Comparison of ENCODE assay signal across 33 cellular contexts in the genomic region with DNA sequence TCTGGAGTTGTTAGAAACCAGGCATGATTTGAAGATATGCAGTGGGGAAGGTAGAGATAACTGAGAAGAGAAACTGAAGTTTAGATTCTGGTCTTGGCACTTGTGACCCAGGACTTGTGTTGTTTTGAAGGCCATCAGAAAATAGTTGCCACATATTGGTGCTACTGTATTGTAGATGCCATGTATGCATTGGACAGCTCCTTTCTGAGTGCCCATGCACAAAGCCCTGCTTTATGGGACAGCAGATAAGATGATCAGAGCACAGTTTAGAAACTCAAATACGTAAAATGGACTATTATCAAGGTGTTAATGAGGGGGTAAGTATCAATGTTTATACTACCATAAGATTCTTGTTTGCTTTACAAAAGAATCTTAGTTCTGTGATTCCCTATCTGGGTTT.
"Had no signal": no experiment of that assay in that cellular context is flagged by ENCODE, and none has a peak within 500 bp of the region (broad histone marks: within the 10 kb centered on the region; RNA-seq: fewer than 3 reads in every experiment).

No MANE protein-coding gene starts in this region.

- DNase-seq: activated B cell treated with CpG ODN at 0.5 μM for 24 hours; activated CD4-positive, alpha-beta memory T cell treated with anti-CD3 and anti-CD28 coated beads for 36 hours; activated CD4-positive, alpha-beta T cell treated with anti-CD3 and anti-CD28 coated beads for 4 hours; activated CD4-positive, alpha-beta T cell treated with anti-CD3 and anti-CD28 coated beads, Interleukin-2, amount 50 U/mL, for 1 hour; activated CD4-positive, CD25-positive, alpha-beta regulatory T cell treated with anti-CD3 and anti-CD28 coated beads, Interleukin-2, amount 50 U/mL, for 72 hours; activated CD8-positive, alpha-beta memory T cell treated with anti-CD3 and anti-CD28 coated beads, Interleukin-2, amount 50 U/mL, for 4 hours; activated gamma-delta T cell treated with Interleukin-2 at 50 U/mL for 16 hours; activated naive CD4-positive, alpha-beta T cell treated with anti-CD3 and anti-CD28 coated beads for 36 hours; activated T-cell treated with anti-CD3 and anti-CD28 coated beads for 4 hours; activated T-cell treated with anti-CD3 and anti-CD28 coated beads, Interleukin-2, amount 50 U/mL, for 4 hours; adrenal gland; body of pancreas; Kasumi-1; MG63; NCI-H1092 treated with DMSO at 0.1 percent for 48 hours; NCI-H2029; NCI-H345; NCI-H524 treated with DMSO at 0.1 percent for 48 hours; NK-92 treated with Interleukin-12 subunit alpha and Interleukin-12 subunit beta, amount 100 ng/mL, for 24 hours; PC-3; Peyer's patch; RPMI8226; SHP77 treated with DMSO at 0.1 percent for 48 hours; SW 1271; T-helper 1 cell; T-helper 2 cell; T-helper 9 cell had no signal

- H3K27ac ChIP-seq: adrenal gland, body of pancreas, breast epithelium, Peyer's patch, SJSA1, VCaP had no signal

- H3K27me3 ChIP-seq: adrenal gland, body of pancreas, breast epithelium, Peyer's patch, SJSA1 had no signal

- ATAC-seq: activated naive CD4-positive, alpha-beta T cell treated with anti-CD3 and anti-CD28 coated beads, Interleukin-2, amount 50 U/mL, for 72 hours; activated T-cell treated with anti-CD3 and anti-CD28 coated beads, Interleukin-2, amount 50 U/mL, for 4 hours; body of pancreas; PC-3 had no signal

- H3K36me3 ChIP-seq: adrenal gland, breast epithelium, MG63, Peyer's patch, SJSA1 had no signal

- H3K4me3 Mint-ChIP-seq: activated B cell treated with CpG ODN at 0.5 μM for 24 hours; activated CD4-positive, alpha-beta memory T cell treated with anti-CD3 and anti-CD28 coated beads for 36 hours; activated naive CD4-positive, alpha-beta T cell treated with anti-CD3 and anti-CD28 coated beads for 36 hours; activated T-cell treated with anti-CD3 and anti-CD28 coated beads, Interleukin-2, amount 50 U/mL, for 4 hours; activated T-helper 1 cell treated with anti-CD3 and anti-CD28 coated beads, Interleukin-12 subunit alpha, Interleukin-12 subunit beta, Interleukin-2, Interleukin-4 antibody, amounts not matched to agents 30 ng/mL and 10 ng/mL and 1 ng/mL, durations not matched to agents 14 hours and 24 hours and 36 hours had no signal

- H3K4me1 Mint-ChIP-seq: activated B cell treated with CpG ODN at 0.5 μM for 24 hours had no signal

- H3K4me3 ChIP-seq: adrenal gland, body of pancreas, breast epithelium, MG63, Peyer's patch, SJSA1 had no signal

- H3K27ac Mint-ChIP-seq: activated B cell treated with CpG ODN at 0.5 μM for 24 hours; activated CD4-positive, alpha-beta memory T cell treated with anti-CD3 and anti-CD28 coated beads for 36 hours; activated naive CD4-positive, alpha-beta T cell treated with anti-CD3 and anti-CD28 coated beads for 36 hours; activated naive CD4-positive, alpha-beta T cell treated with anti-CD3 and anti-CD28 coated beads, Interleukin-2, amount 50 U/mL, for 72 hours; activated T-helper 1 cell treated with anti-CD3 and anti-CD28 coated beads, Interleukin-12 subunit alpha, Interleukin-12 subunit beta, Interleukin-2, Interleukin-4 antibody, amounts not matched to agents 30 ng/mL and 10 ng/mL and 1 ng/mL, durations not matched to agents 14 hours and 24 hours and 36 hours had no signal

- H3K9me3 Mint-ChIP-seq: activated B cell treated with CpG ODN at 0.5 μM for 24 hours; activated CD4-positive, alpha-beta memory T cell treated with anti-CD3 and anti-CD28 coated beads for 36 hours; activated naive CD4-positive, alpha-beta T cell treated with anti-CD3 and anti-CD28 coated beads for 36 hours; activated naive CD4-positive, alpha-beta T cell treated with anti-CD3 and anti-CD28 coated beads, Interleukin-2, amount 50 U/mL, for 72 hours; activated T-cell treated with anti-CD3 and anti-CD28 coated beads, Interleukin-2, amount 50 U/mL, for 4 hours; activated T-helper 1 cell treated with anti-CD3 and anti-CD28 coated beads, Interleukin-12 subunit alpha, Interleukin-12 subunit beta, Interleukin-2, Interleukin-4 antibody, amounts not matched to agents 30 ng/mL and 10 ng/mL and 1 ng/mL, durations not matched to agents 14 hours and 24 hours and 36 hours had no signal

- H3K9me3 ChIP-seq: adrenal gland, body of pancreas, breast epithelium, MG63, Peyer's patch, SJSA1 had no signal

- H3K4me1 ChIP-seq: adrenal gland, body of pancreas, breast epithelium, Peyer's patch, SJSA1 had no signal

- H3K36me3 Mint-ChIP-seq: activated CD4-positive, alpha-beta memory T cell treated with anti-CD3 and anti-CD28 coated beads for 36 hours; activated naive CD4-positive, alpha-beta T cell treated with anti-CD3 and anti-CD28 coated beads, Interleukin-2, amount 50 U/mL, for 72 hours had no signal

- FAIRE-seq: astrocyte had no signal
